27 cellular contexts compared by ENCODE assay signal in the genomic region with DNA sequence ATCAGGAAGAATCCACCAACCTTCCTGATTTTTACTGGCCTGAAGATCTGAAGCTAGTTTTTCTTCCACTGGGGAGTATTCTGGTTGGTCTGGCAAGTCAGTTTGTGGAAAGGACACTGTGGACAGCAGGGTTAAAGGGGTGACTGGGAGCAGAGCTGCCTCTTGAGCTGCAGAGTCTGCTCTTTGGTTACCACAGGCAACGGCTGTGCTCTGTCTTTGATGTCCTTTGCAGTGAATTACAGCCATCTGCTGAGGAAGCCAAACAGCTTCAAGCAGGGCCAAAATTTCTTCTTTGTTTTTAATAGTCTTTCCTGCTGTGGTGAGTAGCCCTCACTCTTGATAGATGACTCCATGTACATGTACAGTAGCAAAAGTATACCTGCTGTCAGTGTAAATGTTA.
"Had no signal": no experiment of that assay in that cellular context is flagged by ENCODE, and none has a peak within 500 bp of the region (broad histone marks: within the 10 kb centered on the region; RNA-seq: fewer than 3 reads in every experiment).

No MANE protein-coding gene starts in this region.

- H3K9me3 ChIP-seq: MG63 had no signal

- H3K27me3 Mint-ChIP-seq: activated CD4-positive, alpha-beta memory T cell treated with anti-CD3 and anti-CD28 coated beads, Interleukin-2, amount 10 ng/mL, durations not matched to agents 7 days and 5 days; activated CD4-positive, alpha-beta T cell treated with anti-CD3 and anti-CD28 coated beads for 36 hours; activated naive CD8-positive, alpha-beta T cell had no signal

- H3K27ac Mint-ChIP-seq: activated CD4-positive, alpha-beta memory T cell treated with anti-CD3 and anti-CD28 coated beads, Interleukin-2, amount 10 ng/mL, durations not matched to agents 7 days and 5 days; activated CD4-positive, alpha-beta T cell treated with anti-CD3 and anti-CD28 coated beads for 36 hours; activated naive CD4-positive, alpha-beta T cell treated with anti-CD3 and anti-CD28 coated beads for 36 hours; activated naive CD8-positive, alpha-beta T cell; activated T-helper 17 cell treated with anti-CD3 and anti-CD28 coated beads, Interleukin-2, amount 50 U/mL, for 72 hours had no signal

- H3K36me3 Mint-ChIP-seq: activated naive CD8-positive, alpha-beta T cell had no signal

- H3K27me3 ChIP-seq: brain microvascular endothelial cell, cardiac muscle cell, MG63 had no signal

- ATAC-seq: activated CD4-positive, alpha-beta T cell treated with anti-CD3 and anti-CD28 coated beads for 36 hours; activated T-helper 17 cell treated with anti-CD3 and anti-CD28 coated beads, Interleukin-2, amount 50 U/mL, for 72 hours; PC-3 had no signal

- H3K4me1 Mint-ChIP-seq: activated CD4-positive, alpha-beta memory T cell treated with anti-CD3 and anti-CD28 coated beads, Interleukin-2, amount 10 ng/mL, durations not matched to agents 7 days and 5 days; activated CD4-positive, alpha-beta T cell treated with anti-CD3 and anti-CD28 coated beads for 36 hours; activated T-helper 17 cell treated with anti-CD3 and anti-CD28 coated beads, Interleukin-2, amount 50 U/mL, for 72 hours had no signal

- H3K36me3 ChIP-seq: brain microvascular endothelial cell, cardiac muscle cell, MG63 had no signal

- H3K9me3 Mint-ChIP-seq: activated naive CD4-positive, alpha-beta T cell treated with anti-CD3 and anti-CD28 coated beads for 36 hours; activated T-helper 17 cell treated with anti-CD3 and anti-CD28 coated beads, Interleukin-2, amount 50 U/mL, for 72 hours had no signal

- H3K4me3 Mint-ChIP-seq: activated CD4-positive, alpha-beta memory T cell treated with anti-CD3 and anti-CD28 coated beads, Interleukin-2, amount 10 ng/mL, durations not matched to agents 7 days and 5 days; activated CD4-positive, alpha-beta T cell treated with anti-CD3 and anti-CD28 coated beads for 36 hours; activated naive CD4-positive, alpha-beta T cell treated with anti-CD3 and anti-CD28 coated beads for 36 hours; activated naive CD8-positive, alpha-beta T cell; activated T-helper 17 cell treated with anti-CD3 and anti-CD28 coated beads, Interleukin-2, amount 50 U/mL, for 72 hours had no signal

- DNase-seq: activated CD4-positive, alpha-beta memory T cell treated with anti-CD3 and anti-CD28 coated beads, Interleukin-2, amount 10 ng/mL, durations not matched to agents 7 days and 5 days; activated CD4-positive, alpha-beta T cell treated with anti-CD3 and anti-CD28 coated beads for 36 hours; activated CD4-positive, alpha-beta T cell treated with anti-CD3 and anti-CD28 coated beads, Interleukin-2, amount 50 U/mL, for 1 hour; activated gamma-delta T cell; activated naive CD4-positive, alpha-beta T cell treated with anti-CD3 and anti-CD28 coated beads for 36 hours; activated T-cell treated with anti-CD3 and anti-CD28 coated beads for 4 hours; activated T-cell treated with anti-CD3 and anti-CD28 coated beads, Interleukin-2, amount 50 U/mL, for 48 hours; amygdala; brain microvascular endothelial cell; KG1; MG63; MV-4-11; NCI-H1092 treated with DMSO at 0.1 percent for 48 hours; NCI-H1417 treated with DMSO at 0.1 percent for 48 hours; NCI-H1694; NCI-H2029; NCI-H2107; NCI-H345; NCI-H510A; NCI-H526 treated with DMSO at 0.1 percent for 48 hours; PC-3; T-helper 1 cell had no signal

- H3K4me3 ChIP-seq: cardiac muscle cell, MG63, SK-N-MC had no signal

- H3K27ac ChIP-seq: brain microvascular endothelial cell, cardiac muscle cell, SK-N-MC, VCaP had no signal
